ENCODE assay signal across 8 cellular contexts in genomic region chr4:158259955-158260575, GRCh38. TPM values are rescaled to one million over a fixed set of nuclear protein-coding genes. Genes with fewer than 3 reads are reported as not detected.
DNase-seq lines count a peak whose midpoint lies in the region; ATAC-seq, FAIRE-seq and TF ChIP-seq lines count a peak whose summit lies in the region.

No MANE protein-coding gene starts in this region.

- peak; percentile 62 for FAIRE-seq in TTC549 (lab: Jason Lieb, UNC)

- peak; percentile 59; the same call in 2 of the 3 replicates for ATAC-seq in DND-41 (ENCODE audit: insufficient read depth, low read depth)
- ATAC-seq in HG03342 (IDR thresholded peaks at IDR 0.05; ENCODE audit: unreplicated experiment), result peak; percentile 50
- ATAC-seq in mucosa of descending colon, result no peak

- no peak overlapping the region for H3K4me2 ChIP-seq in DND-41 (ENCODE audit: insufficient read depth, low read length)

- no peaks in the 10 kb centered on the region for H3K79me2 ChIP-seq in DND-41 (ENCODE audit: insufficient read depth, low read length)

- H3K4me3 ChIP-seq in DND-41 (ENCODE audit: low read depth in 1 of 2, low read length in 2 of 2), result no peak overlapping the region
- H3K4me3 ChIP-seq in effector memory CD4-positive, alpha-beta T cell (ENCODE audit: insufficient read depth, low read depth, low read length, poor library complexity, severe bottlenecking), result no peak overlapping the region
- H3K4me3 ChIP-seq in mucosa of descending colon, result no peak overlapping the region

- H3K27ac ChIP-seq in DND-41 (ENCODE audit: low read length), result no peak overlapping the region
- H3K27ac ChIP-seq in layer of hippocampus (ENCODE audit: low read depth, low read length), result peak overlapping the region; percentile 13
- H3K27ac ChIP-seq in effector memory CD4-positive, alpha-beta T cell (ENCODE audit: insufficient read depth, low read length, poor library complexity, severe bottlenecking), result no peak overlapping the region

- no peaks in the 10 kb centered on the region for H3K9me3 ChIP-seq in DND-41 (ENCODE audit: insufficient read depth, low read length, severe bottlenecking)
- H3K9me3 ChIP-seq in effector memory CD4-positive, alpha-beta T cell (ENCODE audit: control insufficient read depth, low read length), result no peaks in the 10 kb centered on the region
- H3K9me3 ChIP-seq in mucosa of descending colon, result no peaks in the 10 kb centered on the region

- DNase-seq in DND-41, result no peak
- DNase-seq in effector memory CD4-positive, alpha-beta T cell, result no peak
- no peak for DNase-seq in NCI-H1092 treated with DMSO at 0.1 percent for 48 hours (lab: John Stamatoyannopoulos, UW)
- DNase-seq in NCI-H524 treated with DMSO at 0.1 percent for 48 hours (lab: John Stamatoyannopoulos, UW), result no peak
- no peak for DNase-seq in mucosa of descending colon

- H3K9ac ChIP-seq in DND-41 (ENCODE audit: low read depth, low read length), result no peak overlapping the region

- H4K20me1 ChIP-seq in DND-41 (ENCODE audit: insufficient read depth, low read length), result no peaks in the 10 kb centered on the region

- H3K4me1 ChIP-seq in DND-41 (ENCODE audit: insufficient read depth, low read length) (no peaks in the 10 kb centered on the region), mucosa of descending colon (ENCODE audit: low read depth) (no peaks in the 10 kb centered on the region)
- no peaks in the 10 kb centered on the region for H3K4me1 ChIP-seq in effector memory CD4-positive, alpha-beta T cell (ENCODE audit: control insufficient read depth, insufficient read depth, low read length, poor library complexity, severe bottlenecking)

- H3K36me3 ChIP-seq in DND-41 (ENCODE audit: insufficient read depth, low read length) (no peaks in the 10 kb centered on the region), mucosa of descending colon (ENCODE audit: low read depth) (no peaks in the 10 kb centered on the region)
- no peaks in the 10 kb centered on the region for H3K36me3 ChIP-seq in effector memory CD4-positive, alpha-beta T cell (ENCODE audit: control insufficient read depth, insufficient read depth, low read length)

- intact Hi-C loops in mucosa of descending colon (cut with DNase I, micrococcal nuclease), result loop anchor here in 1 of 2 donors (10.0 kb wide), 2 partner anchors 265 to 365 kb away; no protein-coding TSS in a partner anchor

- H3K27me3 ChIP-seq in DND-41 (ENCODE audit: insufficient read depth, low read length, poor library complexity) (no peaks in the 10 kb centered on the region), layer of hippocampus (ENCODE audit: control insufficient read depth, insufficient read depth, low read length) (no peaks in the 10 kb centered on the region)
- H3K27me3 ChIP-seq in effector memory CD4-positive, alpha-beta T cell (replicated peaks; ENCODE audit: control insufficient read depth, insufficient read depth, low read length, poor library complexity, severe bottlenecking), result no peaks in the 10 kb centered on the region

- H2AFZ ChIP-seq in DND-41 (ENCODE audit: low read depth, low read length), result no peak overlapping the region

- TF ChIP-seq CTCF in DND-41 (IDR thresholded peaks at IDR 0.05; ENCODE audit: borderline replicate concordance, extremely low read depth, low read length, poor library complexity, severe bottlenecking) (peak; percentile 58), mucosa of descending colon (IDR thresholded peaks at IDR 0.05) (no peak)

RNA-seq across cellular contexts. Expression of gene TMEM144, which starts 49.8 kb away (rescaled TPM):
- total RNA-seq in mucosa of descending colon, result 10 to 100 TPM; 16.1 to 36.7 (median 32.4) TPM
